Comparison of ENCODE assay signal across 11 cellular contexts in the genomic region with DNA sequence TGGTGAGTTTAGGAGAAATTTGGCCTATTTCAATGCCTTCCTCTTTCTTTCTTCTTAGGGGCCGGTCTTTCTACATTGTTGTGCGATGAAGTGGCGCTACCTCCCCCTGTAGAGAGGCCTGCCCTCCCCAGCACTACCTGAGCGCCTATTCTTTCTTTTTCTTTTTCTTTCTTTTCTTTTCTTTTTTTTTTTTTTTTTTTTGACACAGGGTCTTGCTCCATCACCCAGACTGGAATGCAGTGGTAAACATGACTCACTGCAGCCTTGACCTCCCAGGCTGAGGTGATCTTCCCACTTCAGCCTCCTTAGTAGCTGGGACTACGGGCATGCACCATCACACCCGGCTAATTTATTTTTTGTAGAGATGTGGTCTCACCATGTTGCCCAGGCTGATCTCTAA.
DNase-seq lines count a peak whose midpoint lies in the region; ATAC-seq and TF ChIP-seq lines count a peak whose summit lies in the region.
"Had no signal": no experiment of that assay in that cellular context is flagged by ENCODE, and none has a peak within 500 bp of the region (broad histone marks: within the 10 kb centered on the region; RNA-seq: fewer than 3 reads in every experiment).

No MANE protein-coding gene starts in this region.

- no peak for TF ChIP-seq POLR2A in IMR-90 (IDR thresholded peaks at IDR 0.05; ENCODE audit: low read depth, low read length)

- no peaks in the 10 kb centered on the region for H3K9me3 ChIP-seq in IMR-90 (ENCODE audit: control insufficient read depth, insufficient read depth, low read length)
- H3K9me3 ChIP-seq: SJCRH30 had no signal

- ATAC-seq in IMR-90 (ENCODE audit: low read depth) = peak; percentile 71
- ATAC-seq in HG03108 (IDR thresholded peaks at IDR 0.05; ENCODE audit: unreplicated experiment) = no peak
- no peak for ATAC-seq in GM21619 (IDR thresholded peaks at IDR 0.05; ENCODE audit: unreplicated experiment)
- ATAC-seq in HG02642 (IDR thresholded peaks at IDR 0.05; ENCODE audit: poor library complexity, unreplicated experiment) = no peak
- no peak for ATAC-seq in GM21576 (IDR thresholded peaks at IDR 0.05; ENCODE audit: unreplicated experiment)

- peak overlapping the region; percentile 85; the same call in 1 of the 3 replicates for H2BK15ac ChIP-seq in IMR-90 (ENCODE audit: low read depth, low read length)

- intact Hi-C loops in IMR-90 (cut with micrococcal nuclease) = no loop called here

- H2BK5ac ChIP-seq in IMR-90 (ENCODE audit: low read depth, low read length, poor library complexity, severe bottlenecking) = peak overlapping the region; percentile 66

- H2AFZ ChIP-seq in IMR-90 (replicated peaks; ENCODE audit: low read length, poor library complexity) = no peak overlapping the region

- H3K4me3 ChIP-seq in IMR-90 (ENCODE audit: insufficient read depth, low read depth, low read length) = no peak overlapping the region
- H3K4me3 ChIP-seq: SJCRH30 had no signal

- BruUV-seq in IMR-90 (replicated peaks; lab: Mats Ljungman, UMichigan) = no TSS peak

- peak overlapping the region; percentile 80; the same call in 1 of the 2 replicates for H4K91ac ChIP-seq in IMR-90 (ENCODE audit: insufficient read depth, low read depth, low read length)

- peak overlapping the region; percentile 21; the same call in 1 of the 2 replicates for H3K14ac ChIP-seq in IMR-90 (replicated peaks; ENCODE audit: low read depth, low read length)

- no peaks in the 10 kb centered on the region for H3K79me1 ChIP-seq in IMR-90 (ENCODE audit: low read depth in 1 of 2, low read length in 2 of 2)

- peak overlapping the region; percentile 95 for H2BK120ac ChIP-seq in IMR-90 (ENCODE audit: low read depth, low read length)

- no peak overlapping the region for H3K23ac ChIP-seq in IMR-90 (ENCODE audit: low read depth, low read length)

- no peaks in the 10 kb centered on the region for H4K20me1 ChIP-seq in IMR-90 (ENCODE audit: insufficient read depth, low read length)

- H3K9me1 ChIP-seq in IMR-90 (ENCODE audit: insufficient read depth, low read length) = peaks cover 26% of the 10 kb centered on the region

- H3K4me2 ChIP-seq in IMR-90 (ENCODE audit: low read depth, low read length) = no peak overlapping the region

- H4K5ac ChIP-seq in IMR-90 (ENCODE audit: low read depth, low read length) = no peak overlapping the region

- no peak overlapping the region for H3K18ac ChIP-seq in IMR-90 (ENCODE audit: low read depth, low read length)

- WGBS in IMR-90 (ENCODE audit: extremely low coverage in 2 of 2, insufficient read length in 1 of 2), 2 experiments = no CpG with 5 or more reads among the region's 6 CpGs

- in situ Hi-C loops in IMR-90 (cut with MboI; ENCODE audit: low sequenced_read_pairs) = no loop called here

- TF ChIP-seq RAD21 in IMR-90 (IDR thresholded peaks at IDR 0.05; ENCODE audit: low read length) = no peak

- no peaks in the 10 kb centered on the region for H3K36me3 ChIP-seq in IMR-90 (ENCODE audit: control insufficient read depth, insufficient read depth, low read length)
- H3K36me3 ChIP-seq: SJCRH30 had no signal

- no peak overlapping the region for H3K9ac ChIP-seq in IMR-90 (ENCODE audit: low read depth, low read length)

- DNase-seq in IMR-90 = peak; percentile 82
- DNase-seq in islet precursor cell = peak; percentile 94
- DNase-seq in substantia nigra (lab: John Stamatoyannopoulos, UW) = no peak
- DNase-seq: activated CD4-positive, alpha-beta T cell treated with anti-CD3 and anti-CD28 coated beads, Interleukin-2, amount 50 U/mL, for 48 hours; NCI-H2081 treated with DMSO at 0.1 percent for 48 hours; SJCRH30 had no signal

- H2AK5ac ChIP-seq in IMR-90 (ENCODE audit: low read depth, low read length) = 0 out of 2 replicates have a peak overlapping the region, but pooled peaks have one; percentile 61

- H2AK9ac ChIP-seq in IMR-90 (replicated peaks; ENCODE audit: low read depth, low read length, poor library complexity) = no peak overlapping the region

- dilution Hi-C loops in IMR-90 (cut with HindIII; ENCODE audit: low sequenced_read_pairs, unreplicated experiment) = no loop called here

- no peak for TF ChIP-seq CTCF in IMR-90 (conservative IDR thresholded peaks at IDR 0.05; ENCODE audit: low read depth, low read length)

- H2BK20ac ChIP-seq in IMR-90 (ENCODE audit: low read depth, low read length) = peak overlapping the region; percentile 95

- peak overlapping the region; percentile 91 for H3K4ac ChIP-seq in IMR-90 (ENCODE audit: low read depth, low read length)

- H4K8ac ChIP-seq in IMR-90 (ENCODE audit: low read depth in 2 of 2, low read length in 2 of 2) = peak overlapping the region; percentile 56 to 83; a peak in 3 of 4 replicates

- 0 out of 2 replicates have a peak overlapping the region, but pooled peaks have one; percentile 16 for H3K56ac ChIP-seq in IMR-90 (ENCODE audit: extremely low read depth, insufficient read depth, low read length)

- no peaks in the 10 kb centered on the region for H3K27me3 ChIP-seq in IMR-90 (ENCODE audit: control insufficient read depth, insufficient read depth, low read length)
- H3K27me3 ChIP-seq: SJCRH30 had no signal

- CTCF ChIA-PET in IMR-90 (lab: Yijun Ruan, JAX) = interaction anchor here (0.9 to 1.5 kb wide), 2 partner anchors 14 to 122 kb away, joined by 3 to 4 read pairs; no protein-coding TSS in a partner anchor

- H3K27ac ChIP-seq in IMR-90 (ENCODE audit: insufficient read depth, low read length) (peak overlapping the region; percentile 21), angular gyrus (ENCODE audit: low read depth, low read length) (peak overlapping the region; percentile 94), substantia nigra (ENCODE audit: low read depth, low read length, poor library complexity, severe bottlenecking) (peak overlapping the region; percentile 99)
- H3K27ac ChIP-seq: SJCRH30 had no signal

- POLR2A ChIA-PET in IMR-90 (lab: Charles Lee; ENCODE audit: unreplicated experiment) = no interaction called here

- H3K4me1 ChIP-seq in IMR-90 (ENCODE audit: control insufficient read depth, insufficient read depth, low read length) = peaks cover 26% of the 10 kb centered on the region
- H3K4me1 ChIP-seq: SJCRH30 had no signal

TF ChIP-seq in IMR-90, 13 proteins besides CTCF, POLR2A, EP300 and RAD21:
- no peak for TF ChIP-seq SMC3 (IDR thresholded peaks at IDR 0.05; ENCODE audit: low read depth, low read length)
- peak; percentile 67 for TF ChIP-seq FOS (IDR thresholded peaks at IDR 0.05; ENCODE audit: low read depth, low read length)
- peak; percentile 75 for TF ChIP-seq CEBPB (IDR thresholded peaks at IDR 0.05; ENCODE audit: low read depth, low read length)
- peak; percentile 5; the same call in 1 of the 2 replicates for TF ChIP-seq BHLHE40 (IDR thresholded peaks at IDR 0.05; ENCODE audit: low read depth, low read length)

Comparison
In these comparisons a context has a peak if more than half of its experiments do, and no peak if none do; other contexts are left out.
1. DNase-seq: peak in IMR-90 (single experiment) and islet precursor cell (single experiment); none in substantia nigra (0 of 49).
2. H3K27ac ChIP-seq: peak in every context shown above with its lines; median percentile 99 in substantia nigra; 94 in angular gyrus; 21 in IMR-90.